17 cellular contexts compared by ENCODE assay signal in genomic region chr14:53330441-53330840, GRCh38.
"Had no signal": no experiment of that assay in that cellular context is flagged by ENCODE, and none has a peak within 500 bp of the region (broad histone marks: within the 10 kb centered on the region; RNA-seq: fewer than 3 reads in every experiment).

No MANE protein-coding gene starts in this region.

- H3K36me3 ChIP-seq: thoracic aorta, upper lobe of right lung had no signal

- H3K4me3 Mint-ChIP-seq: activated naive CD8-positive, alpha-beta T cell; brain; central memory CD8-positive, alpha-beta T cell; naive thymus-derived CD4-positive, alpha-beta T cell; stimulated activated effector memory CD8-positive, alpha-beta T cell treated with anti-CD3 and anti-CD28 coated beads, Interleukin-12 subunit alpha, Interleukin-12 subunit beta, amount 100 ng/mL, for 72 hours had no signal

- H3K9me3 Mint-ChIP-seq: brain; central memory CD8-positive, alpha-beta T cell; naive thymus-derived CD4-positive, alpha-beta T cell; stimulated activated effector memory CD8-positive, alpha-beta T cell treated with anti-CD3 and anti-CD28 coated beads, Interleukin-12 subunit alpha, Interleukin-12 subunit beta, amount 100 ng/mL, for 72 hours had no signal

- H3K4me1 Mint-ChIP-seq: central memory CD8-positive, alpha-beta T cell; naive thymus-derived CD4-positive, alpha-beta T cell; stimulated activated effector memory CD8-positive, alpha-beta T cell treated with anti-CD3 and anti-CD28 coated beads, Interleukin-12 subunit alpha, Interleukin-12 subunit beta, amount 100 ng/mL, for 72 hours had no signal

- H3K27me3 ChIP-seq: upper lobe of right lung had no signal

- H3K36me3 Mint-ChIP-seq: brain; stimulated activated effector memory CD8-positive, alpha-beta T cell treated with anti-CD3 and anti-CD28 coated beads, Interleukin-12 subunit alpha, Interleukin-12 subunit beta, amount 100 ng/mL, for 72 hours had no signal

- H3K27me3 Mint-ChIP-seq: activated naive CD8-positive, alpha-beta T cell; central memory CD8-positive, alpha-beta T cell had no signal

- H3K4me1 ChIP-seq: parathyroid adenoma, upper lobe of right lung had no signal

- H3K27ac Mint-ChIP-seq: activated naive CD8-positive, alpha-beta T cell; naive thymus-derived CD4-positive, alpha-beta T cell; stimulated activated effector memory CD8-positive, alpha-beta T cell treated with anti-CD3 and anti-CD28 coated beads, Interleukin-12 subunit alpha, Interleukin-12 subunit beta, amount 100 ng/mL, for 72 hours had no signal

- H3K79me2 ChIP-seq: parathyroid adenoma had no signal

- H3K9me3 ChIP-seq: thoracic aorta, upper lobe of right lung had no signal

- DNase-seq: activated CD4-positive, alpha-beta T cell treated with anti-CD3 and anti-CD28 coated beads for 1 hour; activated CD4-positive, alpha-beta T cell treated with anti-CD3 and anti-CD28 coated beads, Interleukin-2, amount 50 U/mL, for 48 hours; activated effector memory CD4-positive, alpha-beta T cell treated with Interleukin-2 at 50 U/mL for 16 hours; amniotic stem cell; effector memory CD4-positive, alpha-beta T cell; naive thymus-derived CD4-positive, alpha-beta T cell; T-helper 1 cell; T1000; upper lobe of right lung had no signal

- H3K9ac ChIP-seq: parathyroid adenoma had no signal

- ATAC-seq: naive thymus-derived CD4-positive, alpha-beta T cell; upper lobe of right lung had no signal

- H3K4me3 ChIP-seq: lung, thoracic aorta, upper lobe of right lung had no signal

- H3K27ac ChIP-seq: parathyroid adenoma, thoracic aorta, upper lobe of right lung, VCaP had no signal

- H2AFZ ChIP-seq: parathyroid adenoma had no signal
